In genomic region chr11:1486054-1486825, GRCh38 we compare ENCODE assay signal across 8 cellular contexts. TPM values are rescaled to one million over a fixed set of nuclear protein-coding genes. Genes with fewer than 3 reads are reported as not detected.
A peak's percentile ranks its signal among the peaks of the same experiment; 100 is the strongest.
DNase-seq lines count a peak whose midpoint lies in the region; ATAC-seq and TF ChIP-seq lines count a peak whose summit lies in the region.

A gene with protein sequence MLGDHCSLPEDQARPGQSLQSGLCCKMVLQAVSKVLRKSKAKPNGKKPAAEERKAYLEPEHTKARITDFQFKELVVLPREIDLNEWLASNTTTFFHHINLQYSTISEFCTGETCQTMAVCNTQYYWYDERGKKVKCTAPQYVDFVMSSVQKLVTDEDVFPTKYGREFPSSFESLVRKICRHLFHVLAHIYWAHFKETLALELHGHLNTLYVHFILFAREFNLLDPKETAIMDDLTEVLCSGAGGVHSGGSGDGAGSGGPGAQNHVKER (minus strand): TSS chr11:1486779. CDS start chr11:1486556, 223 bp downstream.

- H3K9me3 Mint-ChIP-seq in CD4-positive, alpha-beta T cell, result no peaks in the 10 kb centered on the region
- no peaks in the 10 kb centered on the region for H3K9me3 Mint-ChIP-seq in nephron progenitor cell

- H3K27ac ChIP-seq in CD4-positive, alpha-beta T cell (ENCODE audit: low read depth, low read length), result no peak within 1 kb of the TSS
- H3K27ac ChIP-seq in PC-3 (ENCODE audit: low read length), result no peak within 1 kb of the TSS
- no peak within 1 kb of the TSS for H3K27ac ChIP-seq in fibroblast of lung (ENCODE audit: insufficient read depth, low read length)

- no peaks in the 10 kb centered on the region for H3F3A ChIP-seq in PC-3 (ENCODE audit: low read length, unreplicated experiment)

- H3K36me3 Mint-ChIP-seq in CD4-positive, alpha-beta T cell (ENCODE audit: low read depth), result peaks cover 10% of the 10 kb centered on the region
- H3K36me3 Mint-ChIP-seq in nephron progenitor cell (ENCODE audit: low read depth), result no peaks in the 10 kb centered on the region

- H3K9ac ChIP-seq in PC-3 (ENCODE audit: low read length) (no peak within 1 kb of the TSS), fibroblast of lung (ENCODE audit: insufficient read depth, low read length) (no peak within 1 kb of the TSS)

- H3K9me3 ChIP-seq in CD4-positive, alpha-beta T cell (ENCODE audit: control insufficient read depth, low read length), result no peaks in the 10 kb centered on the region
- H3K9me3 ChIP-seq in PC-3 (ENCODE audit: low read length) (no peaks in the 10 kb centered on the region), fibroblast of lung (ENCODE audit: control insufficient read depth, insufficient read depth, low read depth, low read length) (no peaks in the 10 kb centered on the region)

- H3K9me2 ChIP-seq in PC-3 (replicated peaks; ENCODE audit: low read length), result no peaks in the 10 kb centered on the region

- no peak for TF ChIP-seq CTCF in CD4-positive, alpha-beta T cell (IDR thresholded peaks at IDR 0.05)
- TF ChIP-seq CTCF in PC-3 (conservative IDR thresholded peaks at IDR 0.05; ENCODE audit: low read depth, low read length) (no peak), fibroblast of lung (conservative IDR thresholded peaks at IDR 0.05 in 1 of 2, IDR thresholded peaks at IDR 0.05 in 1 of 2; ENCODE audit: low read depth in 1 of 2, low read length in 2 of 2) (no peak), nephron progenitor cell (IDR thresholded peaks at IDR 0.05) (no peak)

- CTCF ChIA-PET in CD4-positive, alpha-beta T cell (lab: Charles Lee), result no interaction called here
- CTCF ChIA-PET in PC-3 (lab: Charles Lee), result no interaction called here

- peak within 1 kb of the TSS; percentile 9 for H3K27ac Mint-ChIP-seq in CD4-positive, alpha-beta T cell
- H3K27ac Mint-ChIP-seq in nephron progenitor cell, result peak within 1 kb of the TSS; percentile 57

- no peak within 1 kb of the TSS for H3K4me3 Mint-ChIP-seq in CD4-positive, alpha-beta T cell
- no peak within 1 kb of the TSS for H3K4me3 Mint-ChIP-seq in nephron progenitor cell

- no peak for DNase-seq in CD4-positive, alpha-beta T cell
- DNase-seq in PC-3 (no peak), fibroblast of lung (ENCODE audit: low read depth in 2 of 2) (peak; percentile 7 to 17), nephron progenitor cell (peak; percentile 53), Kasumi-1 (lab: John Stamatoyannopoulos, UW) (no peak)

- no TSS peak for BruUV-seq in PC-3 (replicated peaks; lab: Mats Ljungman, UMichigan)

- H4K20me1 ChIP-seq in PC-3 (ENCODE audit: low read length), result no peaks in the 10 kb centered on the region
- no peaks in the 10 kb centered on the region for H4K20me1 ChIP-seq in fibroblast of lung (ENCODE audit: control insufficient read depth, extremely low read depth, insufficient read depth, low read length)

- no peaks in the 10 kb centered on the region for H3K36me3 ChIP-seq in PC-3 (ENCODE audit: low read depth, low read length)
- H3K36me3 ChIP-seq in fibroblast of lung (ENCODE audit: control insufficient read depth, insufficient read depth, low read length), result no peaks in the 10 kb centered on the region

- H3K4me2 ChIP-seq in PC-3 (ENCODE audit: low read length), result no peak within 1 kb of the TSS
- H3K4me2 ChIP-seq in fibroblast of lung (ENCODE audit: extremely low read depth, insufficient read depth, low read length), result peak within 1 kb of the TSS; percentile 13

- H3K79me2 ChIP-seq in PC-3 (ENCODE audit: low read length) (0 out of 2 replicates have a peak, but pooled peaks cover 8% of the 10 kb centered on the region), fibroblast of lung (ENCODE audit: control insufficient read depth, insufficient read depth, low read length) (no peaks in the 10 kb centered on the region)

- H3K4me1 ChIP-seq in PC-3 (ENCODE audit: insufficient read depth, low read length), result no peaks in the 10 kb centered on the region
- no peaks in the 10 kb centered on the region for H3K4me1 ChIP-seq in fibroblast of lung (ENCODE audit: control insufficient read depth, extremely low read depth, insufficient read depth, low read length)

- H3K4me3 ChIP-seq in PC-3 (ENCODE audit: low read length) (no peak within 1 kb of the TSS), fibroblast of lung (replicated peaks in 1 of 4; ENCODE audit: control extremely low read depth in 1 of 4, insufficient read depth in 1 of 4, low read depth in 3 of 4, low read length in 4 of 4) (no peak within 1 kb of the TSS)

- no peak within 1 kb of the TSS for H2AFZ ChIP-seq in PC-3 (ENCODE audit: low read length)
- no peak within 1 kb of the TSS for H2AFZ ChIP-seq in fibroblast of lung (ENCODE audit: low read length)

- intact Hi-C loops in CD4-positive, alpha-beta T cell (cut with DNase I, micrococcal nuclease), result no loop called here
- intact Hi-C loops in PC-3 (cut with micrococcal nuclease), result no loop called here

- no peaks in the 10 kb centered on the region for H3K27me3 Mint-ChIP-seq in CD4-positive, alpha-beta T cell
- no peaks in the 10 kb centered on the region for H3K27me3 Mint-ChIP-seq in nephron progenitor cell (ENCODE audit: low read depth, poor library complexity)

- POLR2A ChIA-PET in CD4-positive, alpha-beta T cell (lab: Charles Lee), result no interaction called here
- POLR2A ChIA-PET in PC-3 (lab: Charles Lee; ENCODE audit: unreplicated experiment), result no interaction called here

- H3K4me1 Mint-ChIP-seq in CD4-positive, alpha-beta T cell (ENCODE audit: low read depth), result peaks cover 16% of the 10 kb centered on the region
- peaks cover 25% of the 10 kb centered on the region for H3K4me1 Mint-ChIP-seq in nephron progenitor cell

- H3K27me3 ChIP-seq in CD4-positive, alpha-beta T cell (ENCODE audit: control insufficient read depth, insufficient read depth, low read length), result no peaks in the 10 kb centered on the region
- H3K27me3 ChIP-seq in PC-3 (ENCODE audit: low read length), result no peaks in the 10 kb centered on the region
- H3K27me3 ChIP-seq in fibroblast of lung (ENCODE audit: control insufficient read depth, insufficient read depth, low read length), result no peaks in the 10 kb centered on the region

- peak; percentile 44 for ATAC-seq in CD4-positive, alpha-beta T cell (ENCODE audit: poor library complexity)
- ATAC-seq in PC-3 (no peak), HG03108 (IDR thresholded peaks at IDR 0.05; ENCODE audit: unreplicated experiment) (no peak), HG02981 (IDR thresholded peaks at IDR 0.05; ENCODE audit: unreplicated experiment) (no peak), HG03135 (IDR thresholded peaks at IDR 0.05; ENCODE audit: unreplicated experiment) (no peak)

RNA-seq across cellular contexts. Expression of the gene that starts here (rescaled TPM):
- total RNA-seq in CD4-positive, alpha-beta T cell, result 10 to 100 TPM; 37.0 to 38.3 TPM
- total RNA-seq in PC-3 (2014; rRNA removed) (23.0 and 31.0 TPM in 2 replicates), fibroblast of lung (29.3 and 30.1 TPM in 2 replicates)
- 13.1 and 17.1 TPM in 2 replicates for polyA plus RNA-seq in fibroblast of lung
- polyA plus RNA-seq in fibroblast of lung (2012), result 16.4 and 22.7 TPM in 2 replicates
- polyA minus RNA-seq in fibroblast of lung (ENCODE audit: low replicate concordance), result 4.3 and 20.2 TPM in 2 replicates

Comparison
In these comparisons a context has a peak if more than half of its experiments do, and no peak if none do; other contexts are left out.
1. DNase-seq: peak in fibroblast of lung (2 of 2) and nephron progenitor cell (single experiment); none in CD4-positive, alpha-beta T cell (0 of 10), PC-3 (single experiment) and Kasumi-1 (0 of 2).